26 cellular contexts compared by ENCODE assay signal in genomic region chr6:26211963-26212362, GRCh38.
A peak's percentile ranks its signal among the peaks of the same experiment; 100 is the strongest.
DNase-seq lines count a peak whose midpoint lies in the region; ATAC-seq and TF ChIP-seq lines count a peak whose summit lies in the region.
"Had no signal": no experiment of that assay in that cellular context is flagged by ENCODE, and none has a peak within 500 bp of the region (broad histone marks: within the 10 kb centered on the region; RNA-seq: fewer than 3 reads in every experiment).

No MANE protein-coding gene starts in this region.

- H3K4me3 ChIP-seq in SK-N-MC: no peak overlapping the region
- H3K4me3 ChIP-seq: esophagus squamous epithelium, gastroesophageal sphincter, MG63 had no signal

- no peak for TF ChIP-seq CTCF in nephron (IDR thresholded peaks at IDR 0.05; ENCODE audit: unreplicated experiment in 3 of 3)

- ATAC-seq in esophagus mucosa (no peak), HG03175 (IDR thresholded peaks at IDR 0.05; ENCODE audit: unreplicated experiment) (no peak)
- ATAC-seq: gastroesophageal sphincter had no signal

- no peak overlapping the region for H3K4me3 Mint-ChIP-seq in nephron
- H3K4me3 Mint-ChIP-seq: activated CD4-positive, alpha-beta memory T cell treated with anti-CD3 and anti-CD28 coated beads for 36 hours; central memory CD8-positive, alpha-beta T cell; HFFc6; type B pancreatic cell had no signal

- no peaks in the 10 kb centered on the region for H3K9me3 ChIP-seq in SK-N-MC (ENCODE audit: low read depth, low read length)
- H3K9me3 ChIP-seq: gastroesophageal sphincter, MG63 had no signal

- peak overlapping the region in 2 of 3 experiments; percentile 3 to 37 for H3K27ac Mint-ChIP-seq in nephron
- H3K27ac Mint-ChIP-seq: activated CD4-positive, alpha-beta memory T cell treated with anti-CD3 and anti-CD28 coated beads for 36 hours; HFFc6; type B pancreatic cell had no signal

- H3K9me3 Mint-ChIP-seq in nephron: no peaks in the 10 kb centered on the region
- H3K9me3 Mint-ChIP-seq: central memory CD8-positive, alpha-beta T cell; HFFc6; type B pancreatic cell had no signal

- no peaks in the 10 kb centered on the region for H3K27me3 Mint-ChIP-seq in nephron (ENCODE audit: low read depth)
- H3K27me3 Mint-ChIP-seq: activated CD4-positive, alpha-beta memory T cell treated with anti-CD3 and anti-CD28 coated beads for 36 hours; central memory CD8-positive, alpha-beta T cell; type B pancreatic cell had no signal

- 0 out of 2 replicates have a peak overlapping the region, but pooled peaks have one; percentile 5 for H3K27ac ChIP-seq in SK-N-MC
- H3K27ac ChIP-seq: esophagus squamous epithelium, gastroesophageal sphincter, VCaP had no signal

- peaks cover 4% of the 10 kb centered on the region for H3K4me1 Mint-ChIP-seq in nephron
- H3K4me1 Mint-ChIP-seq: central memory CD8-positive, alpha-beta T cell had no signal

- no peaks in the 10 kb centered on the region for H3K36me3 ChIP-seq in SK-N-MC (ENCODE audit: insufficient read depth, low read length)
- H3K36me3 ChIP-seq: esophagus squamous epithelium, gastroesophageal sphincter, MG63 had no signal

- peak; percentile 49 for DNase-seq in NOMO-1 treated with DMSO at 0.1 percent for 48 hours (lab: John Stamatoyannopoulos, UW; ENCODE audit: unreplicated experiment)
- DNase-seq in NOMO-1 treated with dmso at 0.1 percent for 144 hours (lab: John Stamatoyannopoulos, UW; ENCODE audit: unreplicated experiment): no peak
- DNase-seq in M059J (ENCODE audit: low read depth): peak; percentile 28
- no peak for DNase-seq in SK-N-MC (ENCODE audit: low read depth, low spot score)
- DNase-seq in HPDE6-E6E7 (ENCODE audit: extremely low spot score): no peak
- DNase-seq: activated CD4-positive, alpha-beta memory T cell treated with anti-CD3 and anti-CD28 coated beads for 36 hours; activated T-cell treated with anti-CD3 and anti-CD28 coated beads for 4 hours; aorta; effector CD8-positive, alpha-beta T cell; EL; esophagus squamous epithelium; HFFc6; MG63; NCI-H2029 treated with DMSO at 0.1 percent for 48 hours; NCI-H446 treated with DMSO at 0.1 percent for 48 hours; occipital lobe; retina; stimulated activated CD4-positive, alpha-beta T cell treated with anti-CD3 and anti-CD28 coated beads, Interleukin-12 subunit alpha, Interleukin-12 subunit beta, amount 100 ng/mL, for 4 hours; T-helper 1 cell had no signal

- H3K9ac ChIP-seq in SK-N-MC (ENCODE audit: insufficient read length): no peak overlapping the region

- H3K36me3 Mint-ChIP-seq in nephron (ENCODE audit: low read depth): no peaks in the 10 kb centered on the region
- H3K36me3 Mint-ChIP-seq: activated CD4-positive, alpha-beta memory T cell treated with anti-CD3 and anti-CD28 coated beads for 36 hours; type B pancreatic cell had no signal

Comparison
In these comparisons a context has a peak if more than half of its experiments do, and no peak if none do; other contexts are left out.
1. DNase-seq: peak in NOMO-1 treated with DMSO at 0.1 percent for 48 hours (single experiment) and M059J (single experiment); none in NOMO-1 treated with dmso at 0.1 percent for 144 hours (single experiment), SK-N-MC (single experiment) and HPDE6-E6E7 (single experiment).